Comparison of ENCODE assay signal across 1 cellular context in the genomic region with DNA sequence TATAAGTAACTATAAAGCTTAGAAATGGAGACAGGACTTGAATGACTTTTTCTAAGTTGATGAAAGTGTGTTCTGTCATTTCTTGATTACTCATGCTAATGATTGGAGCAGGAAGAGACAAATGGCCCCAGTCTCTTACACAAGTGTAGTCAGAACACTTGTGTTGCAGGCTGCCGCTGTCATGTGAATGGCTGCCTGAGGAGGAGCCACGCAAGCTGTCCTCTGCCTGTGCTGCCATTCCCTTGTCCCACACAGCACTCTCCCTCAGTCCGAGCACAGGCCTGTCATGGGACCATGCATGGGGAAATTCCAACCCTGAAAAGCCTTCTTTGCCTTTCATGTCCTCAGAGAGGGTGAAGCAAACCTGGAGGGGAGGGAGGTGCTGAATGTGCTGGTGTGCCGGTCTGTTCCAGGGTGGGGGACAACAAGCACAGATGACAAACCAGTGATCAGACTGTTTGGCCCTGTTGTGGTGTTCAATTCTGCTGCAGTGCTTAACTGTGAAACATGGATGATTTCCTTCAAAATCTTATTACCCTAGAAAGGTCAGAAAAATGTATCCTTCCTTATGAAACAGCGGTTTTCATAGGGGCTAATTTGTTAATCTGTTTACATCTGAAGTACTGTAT.
TF ChIP-seq lines count a peak whose summit lies in the region.

No MANE protein-coding gene starts in this region.

TF ChIP-seq in IMR-90, 13 proteins besides CTCF, POLR2A, EP300 and RAD21 (continued from another document):
- TF ChIP-seq CHD1 (IDR thresholded peaks at IDR 0.05; ENCODE audit: low read depth, low read length), result no peak
- TF ChIP-seq, protein P1, sequence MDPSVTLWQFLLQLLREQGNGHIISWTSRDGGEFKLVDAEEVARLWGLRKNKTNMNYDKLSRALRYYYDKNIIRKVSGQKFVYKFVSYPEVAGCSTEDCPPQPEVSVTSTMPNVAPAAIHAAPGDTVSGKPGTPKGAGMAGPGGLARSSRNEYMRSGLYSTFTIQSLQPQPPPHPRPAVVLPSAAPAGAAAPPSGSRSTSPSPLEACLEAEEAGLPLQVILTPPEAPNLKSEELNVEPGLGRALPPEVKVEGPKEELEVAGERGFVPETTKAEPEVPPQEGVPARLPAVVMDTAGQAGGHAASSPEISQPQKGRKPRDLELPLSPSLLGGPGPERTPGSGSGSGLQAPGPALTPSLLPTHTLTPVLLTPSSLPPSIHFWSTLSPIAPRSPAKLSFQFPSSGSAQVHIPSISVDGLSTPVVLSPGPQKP (IDR thresholded peaks at IDR 0.05; ENCODE audit: borderline replicate concordance, low read depth, low read length), result no peak
- TF ChIP-seq USF2 (IDR thresholded peaks at IDR 0.05; ENCODE audit: low read depth, low read length), result no peak
- TF ChIP-seq FOS (IDR thresholded peaks at IDR 0.05; ENCODE audit: low read depth, low read length), result no peak
- TF ChIP-seq RCOR1 (IDR thresholded peaks at IDR 0.05; ENCODE audit: insufficient replicate concordance, low read length), result no peak
- TF ChIP-seq RFX5 (IDR thresholded peaks at IDR 0.05; ENCODE audit: low read depth, low read length), result no peak
- no peak for TF ChIP-seq NFE2L2 (IDR thresholded peaks at IDR 0.05; ENCODE audit: low read depth, low read length)
- TF ChIP-seq CEBPB (IDR thresholded peaks at IDR 0.05; ENCODE audit: low read depth, low read length), result no peak
- TF ChIP-seq SMC3 (IDR thresholded peaks at IDR 0.05; ENCODE audit: low read depth, low read length), result no peak
- no peak for TF ChIP-seq MAZ (IDR thresholded peaks at IDR 0.05; ENCODE audit: borderline replicate concordance, low read depth, low read length)
- no peak for TF ChIP-seq MXI1 (IDR thresholded peaks at IDR 0.05; ENCODE audit: borderline replicate concordance, low read depth, low read length)
- no peak for TF ChIP-seq MAFK (IDR thresholded peaks at IDR 0.05; ENCODE audit: low read depth, low read length)
